8 cellular contexts compared by ENCODE assay signal in the genomic region with DNA sequence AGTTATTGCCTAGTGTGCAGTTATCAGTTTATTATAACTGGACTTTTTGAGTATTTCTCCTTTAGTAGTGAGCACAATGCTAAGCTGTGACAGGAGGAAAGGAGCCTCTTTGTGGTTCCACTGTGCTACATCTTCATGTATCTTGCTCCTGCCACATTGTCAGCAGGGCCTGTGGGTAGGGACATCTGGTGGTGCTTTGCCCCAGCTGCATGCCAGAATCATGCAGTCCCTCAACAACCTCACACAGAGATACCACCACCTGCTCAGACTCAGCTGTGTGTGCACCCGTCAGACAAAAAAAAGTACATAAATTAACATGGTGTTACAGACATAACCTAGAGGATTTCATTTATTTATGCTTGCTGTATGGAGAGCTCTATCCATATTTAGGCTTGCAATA. TPM values are rescaled to one million over a fixed set of nuclear protein-coding genes. Genes with fewer than 3 reads are reported as not detected.
DNase-seq lines count a peak whose midpoint lies in the region; ATAC-seq and TF ChIP-seq lines count a peak whose summit lies in the region.

No MANE protein-coding gene starts in this region.

- peak; percentile 13 for DNase-seq in foreskin melanocyte
- DNase-seq in ureter (ENCODE audit: low spot score), result no peak
- DNase-seq in SKM-1 (lab: John Stamatoyannopoulos, UW; ENCODE audit: unreplicated experiment), result no peak
- DNase-seq in activated gamma-delta T cell (lab: John Stamatoyannopoulos, UW), result no peak

- peak; percentile 18 for TF ChIP-seq CTCF in C4-2B (conservative IDR thresholded peaks at IDR 0.05)

- ATAC-seq in GM18519 (IDR thresholded peaks at IDR 0.05; ENCODE audit: low FRiP score, unreplicated experiment) (peak; percentile 69), HG03097 (IDR thresholded peaks at IDR 0.05; ENCODE audit: low FRiP score, unreplicated experiment) (peak; percentile 70), SK-N-SH treated with all-trans-retinoic acid at 6 μM for 48 hours (peak; percentile 60; the same call in 1 of the 3 replicates)

- no peak overlapping the region for H3K27ac ChIP-seq in C4-2B

TF ChIP-seq in SK-N-SH treated with all-trans-retinoic acid at 6 μM for 48 hours, 23 proteins besides CTCF, POLR2A, EP300 and RAD21:
- TF ChIP-seq ARNTL (CRISPR knock-in tag; IDR thresholded peaks at IDR 0.05; ENCODE audit: borderline replicate concordance, low read depth) (no peak), ZNF8 (CRISPR knock-in tag; IDR thresholded peaks at IDR 0.05) (no peak), ZC3H10 (CRISPR knock-in tag; IDR thresholded peaks at IDR 0.05) (no peak), GLIS3 (CRISPR knock-in tag; IDR thresholded peaks at IDR 0.05) (no peak), BACH2 (CRISPR knock-in tag; IDR thresholded peaks at IDR 0.05; ENCODE audit: borderline replicate concordance) (no peak), CSDC2 (CRISPR knock-in tag; IDR thresholded peaks at IDR 0.05) (no peak), OSR1 (CRISPR knock-in tag; IDR thresholded peaks at IDR 0.05) (no peak), ZNF70 (CRISPR knock-in tag; IDR thresholded peaks at IDR 0.05) (no peak)
- TF ChIP-seq, protein P1, sequence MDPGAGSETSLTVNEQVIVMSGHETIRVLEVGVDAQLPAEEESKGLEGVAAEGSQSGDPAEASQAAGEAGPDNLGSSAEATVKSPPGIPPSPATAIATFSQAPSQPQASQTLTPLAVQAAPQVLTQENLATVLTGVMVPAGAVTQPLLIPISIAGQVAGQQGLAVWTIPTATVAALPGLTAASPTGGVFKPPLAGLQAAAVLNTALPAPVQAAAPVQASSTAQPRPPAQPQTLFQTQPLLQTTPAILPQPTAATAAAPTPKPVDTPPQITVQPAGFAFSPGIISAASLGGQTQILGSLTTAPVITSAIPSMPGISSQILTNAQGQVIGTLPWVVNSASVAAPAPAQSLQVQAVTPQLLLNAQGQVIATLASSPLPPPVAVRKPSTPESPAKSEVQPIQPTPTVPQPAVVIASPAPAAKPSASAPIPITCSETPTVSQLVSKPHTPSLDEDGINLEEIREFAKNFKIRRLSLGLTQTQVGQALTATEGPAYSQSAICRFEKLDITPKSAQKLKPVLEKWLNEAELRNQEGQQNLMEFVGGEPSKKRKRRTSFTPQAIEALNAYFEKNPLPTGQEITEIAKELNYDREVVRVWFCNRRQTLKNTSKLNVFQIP (CRISPR knock-in tag; IDR thresholded peaks at IDR 0.05; ENCODE audit: borderline replicate concordance, low read depth), result no peak
- TF ChIP-seq, protein P2, sequence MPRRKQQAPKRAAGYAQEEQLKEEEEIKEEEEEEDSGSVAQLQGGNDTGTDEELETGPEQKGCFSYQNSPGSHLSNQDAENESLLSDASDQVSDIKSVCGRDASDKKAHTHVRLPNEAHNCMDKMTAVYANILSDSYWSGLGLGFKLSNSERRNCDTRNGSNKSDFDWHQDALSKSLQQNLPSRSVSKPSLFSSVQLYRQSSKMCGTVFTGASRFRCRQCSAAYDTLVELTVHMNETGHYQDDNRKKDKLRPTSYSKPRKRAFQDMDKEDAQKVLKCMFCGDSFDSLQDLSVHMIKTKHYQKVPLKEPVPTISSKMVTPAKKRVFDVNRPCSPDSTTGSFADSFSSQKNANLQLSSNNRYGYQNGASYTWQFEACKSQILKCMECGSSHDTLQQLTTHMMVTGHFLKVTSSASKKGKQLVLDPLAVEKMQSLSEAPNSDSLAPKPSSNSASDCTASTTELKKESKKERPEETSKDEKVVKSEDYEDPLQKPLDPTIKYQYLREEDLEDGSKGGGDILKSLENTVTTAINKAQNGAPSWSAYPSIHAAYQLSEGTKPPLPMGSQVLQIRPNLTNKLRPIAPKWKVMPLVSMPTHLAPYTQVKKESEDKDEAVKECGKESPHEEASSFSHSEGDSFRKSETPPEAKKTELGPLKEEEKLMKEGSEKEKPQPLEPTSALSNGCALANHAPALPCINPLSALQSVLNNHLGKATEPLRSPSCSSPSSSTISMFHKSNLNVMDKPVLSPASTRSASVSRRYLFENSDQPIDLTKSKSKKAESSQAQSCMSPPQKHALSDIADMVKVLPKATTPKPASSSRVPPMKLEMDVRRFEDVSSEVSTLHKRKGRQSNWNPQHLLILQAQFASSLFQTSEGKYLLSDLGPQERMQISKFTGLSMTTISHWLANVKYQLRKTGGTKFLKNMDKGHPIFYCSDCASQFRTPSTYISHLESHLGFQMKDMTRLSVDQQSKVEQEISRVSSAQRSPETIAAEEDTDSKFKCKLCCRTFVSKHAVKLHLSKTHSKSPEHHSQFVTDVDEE (CRISPR knock-in tag; IDR thresholded peaks at IDR 0.05), result no peak
- TF ChIP-seq, protein P3, sequence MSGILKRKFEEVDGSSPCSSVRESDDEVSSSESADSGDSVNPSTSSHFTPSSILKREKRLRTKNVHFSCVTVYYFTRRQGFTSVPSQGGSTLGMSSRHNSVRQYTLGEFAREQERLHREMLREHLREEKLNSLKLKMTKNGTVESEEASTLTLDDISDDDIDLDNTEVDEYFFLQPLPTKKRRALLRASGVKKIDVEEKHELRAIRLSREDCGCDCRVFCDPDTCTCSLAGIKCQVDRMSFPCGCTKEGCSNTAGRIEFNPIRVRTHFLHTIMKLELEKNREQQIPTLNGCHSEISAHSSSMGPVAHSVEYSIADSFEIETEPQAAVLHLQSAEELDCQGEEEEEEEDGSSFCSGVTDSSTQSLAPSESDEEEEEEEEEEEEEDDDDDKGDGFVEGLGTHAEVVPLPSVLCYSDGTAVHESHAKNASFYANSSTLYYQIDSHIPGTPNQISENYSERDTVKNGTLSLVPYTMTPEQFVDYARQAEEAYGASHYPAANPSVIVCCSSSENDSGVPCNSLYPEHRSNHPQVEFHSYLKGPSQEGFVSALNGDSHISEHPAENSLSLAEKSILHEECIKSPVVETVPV (CRISPR knock-in tag; IDR thresholded peaks at IDR 0.05), result no peak
- TF ChIP-seq, protein P4, sequence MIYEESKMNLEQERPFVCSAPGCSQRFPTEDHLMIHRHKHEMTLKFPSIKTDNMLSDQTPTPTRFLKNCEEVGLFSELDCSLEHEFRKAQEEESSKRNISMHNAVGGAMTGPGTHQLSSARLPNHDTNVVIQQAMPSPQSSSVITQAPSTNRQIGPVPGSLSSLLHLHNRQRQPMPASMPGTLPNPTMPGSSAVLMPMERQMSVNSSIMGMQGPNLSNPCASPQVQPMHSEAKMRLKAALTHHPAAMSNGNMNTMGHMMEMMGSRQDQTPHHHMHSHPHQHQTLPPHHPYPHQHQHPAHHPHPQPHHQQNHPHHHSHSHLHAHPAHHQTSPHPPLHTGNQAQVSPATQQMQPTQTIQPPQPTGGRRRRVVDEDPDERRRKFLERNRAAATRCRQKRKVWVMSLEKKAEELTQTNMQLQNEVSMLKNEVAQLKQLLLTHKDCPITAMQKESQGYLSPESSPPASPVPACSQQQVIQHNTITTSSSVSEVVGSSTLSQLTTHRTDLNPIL (CRISPR knock-in tag; IDR thresholded peaks at IDR 0.05; ENCODE audit: low read depth), result no peak
- TF ChIP-seq, protein P5, sequence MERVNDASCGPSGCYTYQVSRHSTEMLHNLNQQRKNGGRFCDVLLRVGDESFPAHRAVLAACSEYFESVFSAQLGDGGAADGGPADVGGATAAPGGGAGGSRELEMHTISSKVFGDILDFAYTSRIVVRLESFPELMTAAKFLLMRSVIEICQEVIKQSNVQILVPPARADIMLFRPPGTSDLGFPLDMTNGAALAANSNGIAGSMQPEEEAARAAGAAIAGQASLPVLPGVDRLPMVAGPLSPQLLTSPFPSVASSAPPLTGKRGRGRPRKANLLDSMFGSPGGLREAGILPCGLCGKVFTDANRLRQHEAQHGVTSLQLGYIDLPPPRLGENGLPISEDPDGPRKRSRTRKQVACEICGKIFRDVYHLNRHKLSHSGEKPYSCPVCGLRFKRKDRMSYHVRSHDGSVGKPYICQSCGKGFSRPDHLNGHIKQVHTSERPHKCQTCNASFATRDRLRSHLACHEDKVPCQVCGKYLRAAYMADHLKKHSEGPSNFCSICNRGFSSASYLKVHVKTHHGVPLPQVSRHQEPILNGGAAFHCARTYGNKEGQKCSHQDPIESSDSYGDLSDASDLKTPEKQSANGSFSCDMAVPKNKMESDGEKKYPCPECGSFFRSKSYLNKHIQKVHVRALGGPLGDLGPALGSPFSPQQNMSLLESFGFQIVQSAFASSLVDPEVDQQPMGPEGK (CRISPR knock-in tag; IDR thresholded peaks at IDR 0.05; ENCODE audit: borderline replicate concordance), result no peak

RNA-seq across cellular contexts. Expression of a gene that starts 51.1 kb away (rescaled TPM):
- 26.1 TPM for total RNA-seq in ureter
